ENCODE assay signal across 8 cellular contexts in genomic region chr17:50560185-50560824, GRCh38. TPM values are rescaled to one million over a fixed set of nuclear protein-coding genes. Genes with fewer than 3 reads are reported as not detected.
DNase-seq lines count a peak whose midpoint lies in the region; ATAC-seq lines count a peak whose summit lies in the region.

Gene CACNA1G (plus strand): TSS chr17:50560715. CDS start chr17:50561460, 745 bp downstream.

- peaks cover 41% of the 10 kb centered on the region for H3K4me1 ChIP-seq in NT2/D1 (ENCODE audit: insufficient read depth, insufficient read length)
- peaks cover 9 to 45% of the 10 kb centered on the region in 2 donors for H3K4me1 ChIP-seq in muscle layer of duodenum (ENCODE audit: control insufficient read depth in 1 of 2, insufficient read depth in 2 of 2, low read length in 2 of 2)

- no peak within 1 kb of the TSS for H3K27ac ChIP-seq in muscle layer of duodenum (ENCODE audit: low read length)

- peaks cover 7% of the 10 kb centered on the region for H3K36me3 ChIP-seq in NT2/D1 (ENCODE audit: insufficient read depth, insufficient read length, low read length)
- peaks cover 0 to 14% of the 10 kb centered on the region in 2 donors for H3K36me3 ChIP-seq in muscle layer of duodenum (ENCODE audit: control insufficient read depth in 1 of 2, insufficient read depth in 2 of 2, low read length in 2 of 2)

- H3K9ac ChIP-seq in NT2/D1 (ENCODE audit: insufficient read length, low read depth) = peak within 1 kb of the TSS; percentile 77

- peak; percentile 79 for DNase-seq in COR-L47 (lab: John Stamatoyannopoulos, UW)
- peak; percentile 93 for DNase-seq in HPDE6-E6E7 (ENCODE audit: extremely low spot score)
- peak; percentile 85 for DNase-seq in NT2/D1 (ENCODE audit: low read depth, low spot score)
- DNase-seq in activated T-cell treated with anti-CD3 and anti-CD28 coated beads for 24 hours (ENCODE audit: low read depth) = peak; percentile 82
- peak; percentile 67 to 70 for DNase-seq in stimulated activated CD8-positive, alpha-beta memory T cell treated with anti-CD3 and anti-CD28 coated beads, Interleukin-4, amount 100 ng/mL, for 4 hours (ENCODE audit: low read depth in 2 of 2, low spot score in 1 of 2)

- no peaks in the 10 kb centered on the region for H3K9me3 ChIP-seq in NT2/D1 (ENCODE audit: insufficient read depth, low read length)
- H3K9me3 ChIP-seq in muscle layer of duodenum (ENCODE audit: control insufficient read depth in 1 of 2, low read length in 2 of 2) = no peaks in the 10 kb centered on the region

- H3K27me3 ChIP-seq in NT2/D1 (ENCODE audit: insufficient read depth, insufficient read length) = peaks cover 60% of the 10 kb centered on the region
- H3K27me3 ChIP-seq in muscle layer of duodenum (ENCODE audit: low read depth, low read length) = peaks cover 32% of the 10 kb centered on the region

- ATAC-seq in GM21360 (IDR thresholded peaks at IDR 0.05; ENCODE audit: unreplicated experiment) = peak; percentile 81
- peak; percentile 87 for ATAC-seq in esophagus mucosa

- H3K4me3 ChIP-seq in NT2/D1 (ENCODE audit: insufficient read length, low read depth) = peak within 1 kb of the TSS; percentile 60
- H3K4me3 ChIP-seq in muscle layer of duodenum (ENCODE audit: low read depth in 1 of 2, low read length in 2 of 2) = peak within 1 kb of the TSS; percentile 37 to 63

RNA-seq across cellular contexts. Expression of gene CACNA1G, which starts in this region (rescaled TPM):
- 0.08 TPM for total RNA-seq in esophagus mucosa

Comparison
In these comparisons a context has a peak if more than half of its experiments do, and no peak if none do; other contexts are left out.
1. Peak in ATAC-seq in esophagus mucosa; RNA of the gene not detected or under 1 TPM.